ENCODE assay signal across 10 cellular contexts in genomic region chr16:31529398-31530312, GRCh38. TPM values are rescaled to one million over a fixed set of nuclear protein-coding genes. Genes with fewer than 3 reads are reported as not detected.
A peak's percentile ranks its signal among the peaks of the same experiment; 100 is the strongest.
DNase-seq lines count a peak whose midpoint lies in the region; ATAC-seq and TF ChIP-seq lines count a peak whose summit lies in the region.
"Had no signal": no experiment of that assay in that cellular context is flagged by ENCODE, and none has a peak within 500 bp of the region (broad histone marks: within the 10 kb centered on the region; RNA-seq: fewer than 3 reads in every experiment).

No MANE protein-coding gene starts in this region.

- peak overlapping the region; percentile 78 for H3K4me3 Mint-ChIP-seq in nephron progenitor cell

- no peak for TF ChIP-seq CTCF in nephron progenitor cell (IDR thresholded peaks at IDR 0.05)

- WGBS in ectodermal cell, 2 experiments, result 15% methylated on average over 58 of the region's 58 CpGs

- H3K4me1 ChIP-seq in ectodermal cell (ENCODE audit: control insufficient read depth, insufficient read depth, low read length), result peaks cover 10% of the 10 kb centered on the region

- no peak overlapping the region for H3K27ac Mint-ChIP-seq in nephron progenitor cell

- H3K27ac ChIP-seq in ectodermal cell (ENCODE audit: insufficient read depth, low read depth, low read length, poor library complexity, severe bottlenecking), result no peak overlapping the region

- no peaks in the 10 kb centered on the region for H3K36me3 ChIP-seq in ectodermal cell (ENCODE audit: control insufficient read depth, insufficient read depth, low read length)

- H3K27me3 Mint-ChIP-seq in nephron progenitor cell (ENCODE audit: low read depth, poor library complexity), result peaks cover 16% of the 10 kb centered on the region

- no peaks in the 10 kb centered on the region for H3K9me3 Mint-ChIP-seq in nephron progenitor cell

- H3K4me3 ChIP-seq in ectodermal cell (ENCODE audit: insufficient read depth, low read depth, low read length), result peak overlapping the region; percentile 39

- no peak for ATAC-seq in GM21825 (IDR thresholded peaks at IDR 0.05; ENCODE audit: unreplicated experiment)
- ATAC-seq in GM19328 (IDR thresholded peaks at IDR 0.05; ENCODE audit: unreplicated experiment), result no peak

- no peaks in the 10 kb centered on the region for H3K9me3 ChIP-seq in ectodermal cell (ENCODE audit: control insufficient read depth, low read length)

- H3K36me3 Mint-ChIP-seq in nephron progenitor cell (ENCODE audit: low read depth), result no peaks in the 10 kb centered on the region

- H3K27me3 ChIP-seq in ectodermal cell (ENCODE audit: control insufficient read depth, insufficient read depth, low read length, poor library complexity, severe bottlenecking), result peaks cover 39% of the 10 kb centered on the region

- H3K4me1 Mint-ChIP-seq in nephron progenitor cell, result peaks cover 13% of the 10 kb centered on the region

- peak; percentile 31 for DNase-seq in stimulated activated CD4-positive, alpha-beta T cell treated with anti-CD3 and anti-CD28 coated beads, Interleukin-2, amount 100 ng/mL, for 4 hours (ENCODE audit: low read depth)
- DNase-seq in stimulated activated CD4-positive, alpha-beta T cell treated with anti-CD3 and anti-CD28 coated beads, Interleukin-4, amount 100 ng/mL, for 24 hours, result no peak
- DNase-seq in nephron progenitor cell (peak; percentile 40), DMS153 treated with DMSO at 0.1 percent for 48 hours (lab: John Stamatoyannopoulos, UW; ENCODE audit: unreplicated experiment) (no peak), AML-193 (lab: John Stamatoyannopoulos, UW) (no peak)
- DNase-seq: DND-41, mesenchymal stem cell had no signal

RNA-seq across cellular contexts. Expression of gene AHSP, which starts 2.0 kb away (rescaled TPM):
- polyA plus RNA-seq in ectodermal cell (2013, experiment 1 of 4), result not detected
- not detected for polyA plus RNA-seq in ectodermal cell (2013, experiment 2 of 4)
- polyA plus RNA-seq in ectodermal cell (2013, experiment 3 of 4), result not detected
- not detected for polyA plus RNA-seq in ectodermal cell (2013, experiment 4 of 4)

RNA-seq across cellular contexts. Expression of gene RUSF1, which starts 21.5 kb away (rescaled TPM):
- 44.8 TPM for polyA plus RNA-seq in ectodermal cell (2013, experiment 1 of 4)
- polyA plus RNA-seq in ectodermal cell (2013, experiment 2 of 4), result 44.4 TPM
- polyA plus RNA-seq in ectodermal cell (2013, experiment 3 of 4), result 43.4 TPM
- 51.6 TPM for polyA plus RNA-seq in ectodermal cell (2013, experiment 4 of 4)

RNA-seq across cellular contexts. Expression of gene SLC5A2, which starts 46.7 kb away (rescaled TPM):
- not detected for polyA plus RNA-seq in ectodermal cell (2013, experiment 1 of 4)
- not detected for polyA plus RNA-seq in ectodermal cell (2013, experiment 2 of 4)
- polyA plus RNA-seq in ectodermal cell (2013, experiment 3 of 4), result not detected
- not detected for polyA plus RNA-seq in ectodermal cell (2013, experiment 4 of 4)

RNA-seq across cellular contexts. Expression of gene TGFB1I1, which starts 57.7 kb away (rescaled TPM):
- 2.1 TPM for polyA plus RNA-seq in ectodermal cell (2013, experiment 1 of 4)
- polyA plus RNA-seq in ectodermal cell (2013, experiment 2 of 4), result 1.9 TPM
- 4.0 TPM for polyA plus RNA-seq in ectodermal cell (2013, experiment 3 of 4)
- polyA plus RNA-seq in ectodermal cell (2013, experiment 4 of 4), result 3.3 TPM

Comparison
In these comparisons a context has a peak if more than half of its experiments do, and no peak if none do; other contexts are left out.
1. DNase-seq: peak in stimulated activated CD4-positive, alpha-beta T cell treated with anti-CD3 and anti-CD28 coated beads, Interleukin-2, amount 100 ng/mL, for 4 hours (single experiment) and nephron progenitor cell (single experiment); none in stimulated activated CD4-positive, alpha-beta T cell treated with anti-CD3 and anti-CD28 coated beads, Interleukin-4, amount 100 ng/mL, for 24 hours (single experiment), DMS153 treated with DMSO at 0.1 percent for 48 hours (single experiment) and AML-193 (0 of 2).